In genomic region chr12:63922446-63922845, GRCh38 we compare ENCODE assay signal across 1 cellular context.
TF ChIP-seq lines count a peak whose summit lies in the region.

No MANE protein-coding gene starts in this region.

TF ChIP-seq in H1, 55 proteins besides CTCF, POLR2A, EP300 and RAD21:
- TF ChIP-seq TEAD4 (IDR thresholded peaks at IDR 0.05; ENCODE audit: low read depth, low read length) (peak; percentile 81), CEBPB (IDR thresholded peaks at IDR 0.05; ENCODE audit: low read depth, low read length) (peak; percentile 42; the same call in 1 of the 2 replicates), USF2 (IDR thresholded peaks at IDR 0.05; ENCODE audit: low read length) (no peak)
